In genomic region chr3:111311709-111312235, GRCh38 we compare ENCODE assay signal across 9 cellular contexts.
DNase-seq lines count a peak whose midpoint lies in the region; ATAC-seq lines count a peak whose summit lies in the region.
"Had no signal": no experiment of that assay in that cellular context is flagged by ENCODE, and none has a peak within 500 bp of the region (broad histone marks: within the 10 kb centered on the region; RNA-seq: fewer than 3 reads in every experiment).

No MANE protein-coding gene starts in this region.

- WGBS in aorta, 2 donors = 61 to 69% methylated on average over 2 of the region's 2 CpGs

- peaks cover 24% of the 10 kb centered on the region for H3K4me1 ChIP-seq in effector memory CD4-positive, alpha-beta T cell (ENCODE audit: control insufficient read depth, insufficient read depth, low read length, poor library complexity, severe bottlenecking)
- H3K4me1 ChIP-seq in aorta (ENCODE audit: control insufficient read depth in 1 of 2, insufficient read depth in 2 of 2, low read length in 2 of 2) = peaks cover 0 to 7% of the 10 kb centered on the region in 2 donors

- ATAC-seq in GM21515 (IDR thresholded peaks at IDR 0.05; ENCODE audit: unreplicated experiment) = peak; percentile 82
- peak; percentile 86 for ATAC-seq in HG03520 (IDR thresholded peaks at IDR 0.05; ENCODE audit: unreplicated experiment)
- no peak for ATAC-seq in aorta (ENCODE audit: low FRiP score)
- ATAC-seq: Right ventricle myocardium inferior had no signal

- no peaks in the 10 kb centered on the region for H3K27me3 ChIP-seq in effector memory CD4-positive, alpha-beta T cell (replicated peaks; ENCODE audit: control insufficient read depth, insufficient read depth, low read length, poor library complexity, severe bottlenecking)
- no peaks in the 10 kb centered on the region for H3K27me3 ChIP-seq in aorta (ENCODE audit: control insufficient read depth in 1 of 2, insufficient read depth in 2 of 2, low read length in 1 of 2)

- DNase-seq in GDM1 (lab: John Stamatoyannopoulos, UW) = peak; percentile 86
- DNase-seq in effector memory CD4-positive, alpha-beta T cell = no peak
- no peak for DNase-seq in aorta
- no peak for DNase-seq in NCI-H526 treated with DMSO at 0.1 percent for 48 hours (lab: John Stamatoyannopoulos, UW)
- no peak for DNase-seq in iPS-NIHi11 (ENCODE audit: low spot score)
- DNase-seq in HuH-7.5 (ENCODE audit: low spot score) = no peak

- H3K4me3 ChIP-seq in effector memory CD4-positive, alpha-beta T cell (ENCODE audit: insufficient read depth, low read depth, low read length, poor library complexity, severe bottlenecking) = no peak overlapping the region
- no peak overlapping the region for H3K4me3 ChIP-seq in aorta (ENCODE audit: low read length in 2 of 2)

- no peaks in the 10 kb centered on the region for H3K9me3 ChIP-seq in effector memory CD4-positive, alpha-beta T cell (ENCODE audit: control insufficient read depth, low read length)
- no peaks in the 10 kb centered on the region for H3K9me3 ChIP-seq in aorta (ENCODE audit: control insufficient read depth, low read length)

- H3K27ac ChIP-seq in effector memory CD4-positive, alpha-beta T cell (ENCODE audit: insufficient read depth, low read length, poor library complexity, severe bottlenecking) = peak overlapping the region; percentile 25
- H3K27ac ChIP-seq in aorta (ENCODE audit: low read depth in 1 of 2, low read length in 2 of 2) = no peak overlapping the region

- intact Hi-C loops in aorta (cut with DNase I) = no loop called here

- no peaks in the 10 kb centered on the region for H3K36me3 ChIP-seq in effector memory CD4-positive, alpha-beta T cell (ENCODE audit: control insufficient read depth, insufficient read depth, low read length)
- H3K36me3 ChIP-seq in aorta (ENCODE audit: control insufficient read depth in 1 of 2, insufficient read depth in 2 of 2, low read length in 1 of 2) = no peaks in the 10 kb centered on the region
